Comparison of ENCODE assay signal across 8 cellular contexts in genomic region chr11:355581-356458, GRCh38. TPM values are rescaled to one million over a fixed set of nuclear protein-coding genes. Genes with fewer than 3 reads are reported as not detected.
A peak's percentile ranks its signal among the peaks of the same experiment; 100 is the strongest.
DNase-seq lines count a peak whose midpoint lies in the region; ATAC-seq and TF ChIP-seq lines count a peak whose summit lies in the region.

No MANE protein-coding gene starts in this region.

- TF ChIP-seq EP300 in ovary (IDR thresholded peaks at IDR 0.05) = peak; percentile 96

- H3K27me3 Mint-ChIP-seq in activated naive CD8-positive, alpha-beta T cell = peaks cover 2% of the 10 kb centered on the region

- peak overlapping the region; percentile 86 for H3K4me3 Mint-ChIP-seq in activated naive CD8-positive, alpha-beta T cell

- DNase-seq in GM10266 (ENCODE audit: extremely low spot score) = peak; percentile 93
- DNase-seq in SK-N-DZ (ENCODE audit: low spot score) = peak; percentile 73
- DNase-seq in glomerular visceral epithelial cell (ENCODE audit: extremely low spot score) = peak; percentile 93
- DNase-seq in ovary = peak; percentile 98 to 99 (median 99)
- DNase-seq in thoracic aorta (ENCODE audit: low spot score) = peak; percentile 76

- H3K9me3 Mint-ChIP-seq in activated naive CD8-positive, alpha-beta T cell (ENCODE audit: low read depth) = no peaks in the 10 kb centered on the region

- H3K9me3 ChIP-seq in ovary (no peaks in the 10 kb centered on the region), thoracic aorta (no peaks in the 10 kb centered on the region)

- TF ChIP-seq CTCF in GM10266 (IDR thresholded peaks at IDR 0.05; ENCODE audit: control insufficient read depth, insufficient read depth, low read depth, missing control alignments) = no peak
- peak in 1 of 3 donors; percentile 4 for TF ChIP-seq CTCF in ovary (IDR thresholded peaks at IDR 0.05)
- TF ChIP-seq CTCF in thoracic aorta (IDR thresholded peaks at IDR 0.05) = no peak

- intact Hi-C loops in ovary (cut with DNase I) = loop anchor here (2.0 to 5.0 kb wide), 3 partner anchors 34 to 49 kb away; partner anchors contain the start of genes IFITM2 (in 3 of the 4) and IFITM3 (in 1 of the 4)

- WGBS in ovary, 3 donors = 1 to 4% (median 2%) methylated on average over 31 to 73 of the region's 76 CpGs

- peak overlapping the region; percentile 94 for H3K27ac Mint-ChIP-seq in activated naive CD8-positive, alpha-beta T cell

- H3K27ac ChIP-seq in ovary (peak overlapping the region; percentile 95), thoracic aorta (peak overlapping the region; percentile 99)

- peak; percentile 49 for TF ChIP-seq POLR2A in ovary (IDR thresholded peaks at IDR 0.05)

- ATAC-seq in HG03571 (IDR thresholded peaks at IDR 0.05; ENCODE audit: unreplicated experiment) (peak; percentile 51), thoracic aorta (ENCODE audit: insufficient number of reproducible peaks, low FRiP score, low read depth) (peak; percentile 88), HG02938 (IDR thresholded peaks at IDR 0.05; ENCODE audit: unreplicated experiment) (no peak)

- H3K4me3 ChIP-seq in ovary = peak overlapping the region; percentile 43
- peak overlapping the region; percentile 69 for H3K4me3 ChIP-seq in thoracic aorta

- peaks cover 40% of the 10 kb centered on the region for H3K4me1 Mint-ChIP-seq in activated naive CD8-positive, alpha-beta T cell (ENCODE audit: low read depth)

- H3K36me3 ChIP-seq in ovary = no peaks in the 10 kb centered on the region
- no peaks in the 10 kb centered on the region for H3K36me3 ChIP-seq in thoracic aorta

- no peaks in the 10 kb centered on the region for H3K36me3 Mint-ChIP-seq in activated naive CD8-positive, alpha-beta T cell

- H3K27me3 ChIP-seq in ovary (no peaks in the 10 kb centered on the region), thoracic aorta (replicated peaks; ENCODE audit: insufficient read depth) (no peaks in the 10 kb centered on the region)

- peaks cover 14% of the 10 kb centered on the region for H3K4me1 ChIP-seq in ovary (ENCODE audit: insufficient read depth)
- peaks cover 18 to 36% of the 10 kb centered on the region in 2 donors for H3K4me1 ChIP-seq in thoracic aorta (ENCODE audit: control insufficient read depth in 1 of 2, low read depth in 2 of 2)

RNA-seq across cellular contexts. Expression of gene B4GALNT4, which starts 13.5 kb away (rescaled TPM):
- 98.6 and 101 TPM in 2 replicates for polyA plus RNA-seq in SK-N-DZ (2014; cell fraction: cytosol; rRNA removed)
- 768 and 918 TPM in 2 replicates for polyA plus RNA-seq in SK-N-DZ (2014; cell fraction: nucleus; rRNA removed)
- total RNA-seq in ovary (10 to 100 TPM; 14.7 to 90.3 (median 52.5) TPM), thoracic aorta (1 to 10 TPM in 1 of 2 donors, under 1 TPM in 1; 0.78 to 3.7 TPM)
- polyA plus RNA-seq in ovary = 10 to 100 TPM in 1 of 2 donors, 1 to 10 TPM in 1; 1.3 to 58.1 TPM

RNA-seq across cellular contexts. Expression of gene IFITM3, which starts 35.2 kb away (rescaled TPM):
- not detected in 2 replicates for polyA plus RNA-seq in SK-N-DZ (2014; cell fraction: cytosol; rRNA removed)
- polyA plus RNA-seq in SK-N-DZ (2014; cell fraction: nucleus; rRNA removed) = not detected in 2 replicates
- total RNA-seq in ovary (1,000 to 10,000 TPM in 2 of 7 donors, 100 to 1,000 TPM in 5; 150 to 1,394 (median 665) TPM), thoracic aorta (100 to 1,000 TPM; 275 to 514 TPM)
- polyA plus RNA-seq in ovary = 1,000 to 10,000 TPM in 1 of 2 donors, 100 to 1,000 TPM in 1; 506 to 1,096 TPM

RNA-seq across cellular contexts. Expression of gene PKP3, which starts 38.2 kb away (rescaled TPM):
- 1.7 and 3.2 TPM in 2 replicates for polyA plus RNA-seq in SK-N-DZ (2014; cell fraction: cytosol; rRNA removed)
- polyA plus RNA-seq in SK-N-DZ (2014; cell fraction: nucleus; rRNA removed) = 9.4 and 10.9 TPM in 2 replicates
- total RNA-seq in ovary (10 to 100 TPM in 1 of 7 donors, 1 to 10 TPM in 4, under 1 TPM in 2; 0.30 to 56.8 (median 3.4) TPM), thoracic aorta (1 to 10 TPM; 2.0 to 5.9 TPM)
- polyA plus RNA-seq in ovary = under 1 TPM in 1 of 2 donors, not detected in 1; 0.21 TPM

RNA-seq across cellular contexts. Expression of gene IFITM1, which starts 42.0 kb away (rescaled TPM):
- not detected in 2 replicates for polyA plus RNA-seq in SK-N-DZ (2014; cell fraction: cytosol; rRNA removed)
- polyA plus RNA-seq in SK-N-DZ (2014; cell fraction: nucleus; rRNA removed) = not detected in 2 replicates
- 100 to 1,000 TPM; 317 to 760 (median 496) TPM for total RNA-seq in ovary
- polyA plus RNA-seq in ovary = 100 to 1,000 TPM; 211 to 748 TPM
- 100 to 1,000 TPM; 182 to 220 TPM for total RNA-seq in thoracic aorta

RNA-seq across cellular contexts. Expression of gene IFITM2, which starts 48.2 kb away (rescaled TPM):
- polyA plus RNA-seq in SK-N-DZ (2014; cell fraction: cytosol; rRNA removed) = 0.24 TPM in 1 of 2 replicates, not detected in the other
- polyA plus RNA-seq in SK-N-DZ (2014; cell fraction: nucleus; rRNA removed) = not detected in 2 replicates
- total RNA-seq in ovary = 1,000 to 10,000 TPM in 1 of 7 donors, 100 to 1,000 TPM in 6; 207 to 1,149 (median 546) TPM
- polyA plus RNA-seq in ovary = 100 to 1,000 TPM; 306 to 616 TPM
- 100 to 1,000 TPM; 275 to 477 TPM for total RNA-seq in thoracic aorta
